25 cellular contexts compared by ENCODE assay signal in the genomic region with DNA sequence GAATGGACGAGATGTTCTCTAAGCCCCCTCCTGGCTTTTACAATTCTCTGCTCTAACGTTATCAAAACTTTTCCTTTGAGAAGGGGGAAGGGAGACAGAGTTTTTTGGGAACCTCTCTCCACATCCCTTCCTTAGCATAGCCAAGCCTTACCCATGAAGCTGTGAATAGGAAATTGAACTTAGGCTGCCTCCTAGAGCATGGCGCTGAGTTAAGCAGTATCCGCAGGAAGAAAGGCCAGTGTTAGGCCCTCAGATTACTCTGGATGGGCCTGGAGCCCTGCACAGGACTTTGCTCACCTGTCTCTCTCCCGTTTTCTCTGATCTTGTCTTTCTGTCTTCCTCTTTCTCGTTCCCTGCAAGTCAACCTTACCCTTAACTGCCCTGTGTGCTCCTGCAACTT. TPM values are rescaled to one million over a fixed set of nuclear protein-coding genes. Genes with fewer than 3 reads are reported as not detected.
"Had no signal": no experiment of that assay in that cellular context is flagged by ENCODE, and none has a peak within 500 bp of the region (broad histone marks: within the 10 kb centered on the region; RNA-seq: fewer than 3 reads in every experiment).

No MANE protein-coding gene starts in this region.

- H3K9ac ChIP-seq: parathyroid adenoma had no signal

- H3K27ac Mint-ChIP-seq: activated naive CD8-positive, alpha-beta T cell treated with anti-CD3 and anti-CD28 coated beads, Interleukin-2, amount 10 ng/mL, durations not matched to agents 7 days and 5 days; activated T-helper 17 cell treated with anti-CD3 and anti-CD28 coated beads, Interleukin-2, amount 50 U/mL, for 72 hours; dendritic cell treated with granulocyte-macrophage colony-stimulating factor and Interleukin-4, amounts not matched to agents 40 ng/mL and 50 ng/mL, for 4 days; natural killer cell treated with Interleukin-12 subunit alpha and Interleukin-12 subunit beta and Interleukin-15 and Interleukin-18, amount 100 ng/mL, for 72 hours; stimulated activated effector memory CD8-positive, alpha-beta T cell treated with anti-CD3 and anti-CD28 coated beads, Interleukin-12 subunit alpha, Interleukin-12 subunit beta, amount 100 ng/mL, for 72 hours had no signal

- H3K9me3 Mint-ChIP-seq: dendritic cell treated with granulocyte-macrophage colony-stimulating factor and Interleukin-4, amounts not matched to agents 40 ng/mL and 50 ng/mL, for 4 days; natural killer cell treated with Interleukin-12 subunit alpha and Interleukin-12 subunit beta and Interleukin-15 and Interleukin-18, amount 100 ng/mL, for 72 hours had no signal

- H3K27ac ChIP-seq: cardiac muscle cell, heart left ventricle, parathyroid adenoma, right lobe of liver, stomach had no signal

- H3K4me3 Mint-ChIP-seq: activated naive CD8-positive, alpha-beta T cell treated with anti-CD3 and anti-CD28 coated beads, Interleukin-2, amount 10 ng/mL, durations not matched to agents 7 days and 5 days; activated T-helper 17 cell treated with anti-CD3 and anti-CD28 coated beads, Interleukin-2, amount 50 U/mL, for 72 hours; dendritic cell treated with granulocyte-macrophage colony-stimulating factor and Interleukin-4, amounts not matched to agents 40 ng/mL and 50 ng/mL, for 4 days; natural killer cell treated with Interleukin-12 subunit alpha and Interleukin-12 subunit beta and Interleukin-15 and Interleukin-18, amount 100 ng/mL, for 72 hours; stimulated activated effector memory CD8-positive, alpha-beta T cell treated with anti-CD3 and anti-CD28 coated beads, Interleukin-12 subunit alpha, Interleukin-12 subunit beta, amount 100 ng/mL, for 72 hours had no signal

- H3K27me3 ChIP-seq: cardiac muscle cell, right lobe of liver had no signal

- H3K36me3 ChIP-seq: cardiac muscle cell, heart left ventricle, right lobe of liver, stomach had no signal

- H3K9me3 ChIP-seq: heart left ventricle, right lobe of liver had no signal

- H3K4me1 ChIP-seq: heart left ventricle, parathyroid adenoma, stomach had no signal

- H3K4me1 Mint-ChIP-seq: activated naive CD8-positive, alpha-beta T cell treated with anti-CD3 and anti-CD28 coated beads, Interleukin-2, amount 10 ng/mL, durations not matched to agents 7 days and 5 days had no signal

- FAIRE-seq: frontal cortex had no signal

- H3K36me3 Mint-ChIP-seq: stimulated activated effector memory CD8-positive, alpha-beta T cell treated with anti-CD3 and anti-CD28 coated beads, Interleukin-12 subunit alpha, Interleukin-12 subunit beta, amount 100 ng/mL, for 72 hours had no signal

- H3K4me3 ChIP-seq: cardiac muscle cell, heart left ventricle, right lobe of liver, stomach had no signal

- DNase-seq: activated CD4-positive, alpha-beta T cell treated with anti-CD3 and anti-CD28 coated beads, Interleukin-2, amount 50 U/mL, for 1 hour; activated naive CD4-positive, alpha-beta T cell; activated naive CD8-positive, alpha-beta T cell treated with anti-CD3 and anti-CD28 coated beads, Interleukin-2, amount 10 ng/mL, durations not matched to agents 7 days and 5 days; amygdala; effector CD8-positive, alpha-beta T cell; heart left ventricle; mesenchymal stem cell; right lobe of liver; stimulated activated CD4-positive, alpha-beta T cell treated with anti-CD3 and anti-CD28 coated beads, Interleukin-4, amount 100 ng/mL, for 24 hours; stomach; T1000; trophoblast cell had no signal

- ATAC-seq: activated CD4-positive, CD25-positive, alpha-beta regulatory T cell treated with anti-CD3 and anti-CD28 coated beads, Interleukin-2, amount 50 U/mL, for 24 hours; activated T-helper 17 cell treated with anti-CD3 and anti-CD28 coated beads, Interleukin-2, amount 50 U/mL, for 72 hours; heart left ventricle; natural killer cell treated with Interleukin-12 subunit alpha and Interleukin-12 subunit beta and Interleukin-15 and Interleukin-18, amount 100 ng/mL, for 72 hours; stimulated activated effector memory CD8-positive, alpha-beta T cell treated with anti-CD3 and anti-CD28 coated beads, Interleukin-12 subunit alpha, Interleukin-12 subunit beta, amount 100 ng/mL, for 72 hours had no signal

RNA-seq across cellular contexts. Expression of a gene that starts 39.6 kb away (rescaled TPM):
- total RNA-seq: activated CD8-positive, alpha-beta memory T cell treated with anti-CD3 and anti-CD28 coated beads for 36 hours; activated naive CD8-positive, alpha-beta T cell treated with anti-CD3 and anti-CD28 coated beads, Interleukin-2, amount 10 ng/mL, durations not matched to agents 7 days and 5 days; activated T-helper 17 cell treated with anti-CD3 and anti-CD28 coated beads, Interleukin-2, amount 50 U/mL, for 72 hours; cardiac muscle cell; chondrocyte; frontal cortex; natural killer cell treated with Interleukin-12 subunit alpha and Interleukin-12 subunit beta and Interleukin-15 and Interleukin-18, amount 100 ng/mL, for 72 hours; T-helper 1 cell treated with Interleukin-12 subunit alpha and Interleukin-12 subunit beta and Interleukin-4 antibody, amounts not matched to agents 30 ng/mL and 1 ng/mL, for 36 hours; temporal lobe had no signal
- polyA plus RNA-seq: cardiac muscle cell, heart left ventricle, stomach had no signal

RNA-seq across cellular contexts. Expression of a gene that starts 57.6 kb away (rescaled TPM):
- total RNA-seq: activated CD8-positive, alpha-beta memory T cell treated with anti-CD3 and anti-CD28 coated beads for 36 hours; activated naive CD8-positive, alpha-beta T cell treated with anti-CD3 and anti-CD28 coated beads, Interleukin-2, amount 10 ng/mL, durations not matched to agents 7 days and 5 days; activated T-helper 17 cell treated with anti-CD3 and anti-CD28 coated beads, Interleukin-2, amount 50 U/mL, for 72 hours; cardiac muscle cell; chondrocyte; frontal cortex; heart left ventricle; lower leg skin; natural killer cell treated with Interleukin-12 subunit alpha and Interleukin-12 subunit beta and Interleukin-15 and Interleukin-18, amount 100 ng/mL, for 72 hours; stomach; T-helper 1 cell treated with Interleukin-12 subunit alpha and Interleukin-12 subunit beta and Interleukin-4 antibody, amounts not matched to agents 30 ng/mL and 1 ng/mL, for 36 hours; temporal lobe had no signal
- polyA plus RNA-seq: cardiac muscle cell, heart left ventricle, stomach had no signal
